Comparison of ENCODE assay signal across 1 cellular context in genomic region chr2:218806346-218806978, GRCh38.
TF ChIP-seq lines count a peak whose summit lies in the region.

No MANE protein-coding gene starts in this region.

TF ChIP-seq in HepG2, 621 proteins besides CTCF, POLR2A, EP300 and RAD21 (continued from another document and continues in another):
- TF ChIP-seq ZBTB10 (CRISPR knock-in tag; IDR thresholded peaks at IDR 0.05; ENCODE audit: borderline replicate concordance) = peak; percentile 67; the same call in 1 of the 2 replicates
- TF ChIP-seq ZBTB37 (CRISPR knock-in tag; IDR thresholded peaks at IDR 0.05) = no peak
- TF ChIP-seq ZNF784 (CRISPR knock-in tag; IDR thresholded peaks at IDR 0.05; ENCODE audit: borderline replicate concordance) = peak; percentile 69; the same call in 1 of the 2 replicates
- TF ChIP-seq ZBTB2 (CRISPR knock-in tag; IDR thresholded peaks at IDR 0.05; ENCODE audit: low read depth) = no peak
- peak; percentile 86 for TF ChIP-seq FOXA3 (CRISPR knock-in tag; IDR thresholded peaks at IDR 0.05)
- TF ChIP-seq JDP2 (CRISPR knock-in tag; IDR thresholded peaks at IDR 0.05; ENCODE audit: borderline replicate concordance) = no peak
- TF ChIP-seq ZNF264 (CRISPR knock-in tag; IDR thresholded peaks at IDR 0.05) = peak; percentile 83; the same call in 1 of the 2 replicates
- no peak for TF ChIP-seq ZNF567 (CRISPR knock-in tag; IDR thresholded peaks at IDR 0.05; ENCODE audit: borderline replicate concordance)
- TF ChIP-seq ZNF12 (CRISPR knock-in tag; IDR thresholded peaks at IDR 0.05) = peak; percentile 86
- no peak for TF ChIP-seq PCBP1 (IDR thresholded peaks at IDR 0.05; ENCODE audit: borderline replicate concordance, low read depth, low read length)
- TF ChIP-seq ZFYVE20 (CRISPR knock-in tag; IDR thresholded peaks at IDR 0.05; ENCODE audit: borderline replicate concordance, low read depth) = no peak
- TF ChIP-seq SIX4 (CRISPR knock-in tag; IDR thresholded peaks at IDR 0.05) = peak; percentile 80
- TF ChIP-seq ZNF790 (CRISPR knock-in tag; IDR thresholded peaks at IDR 0.05; ENCODE audit: borderline replicate concordance) = no peak
- TF ChIP-seq SMAD9 (CRISPR knock-in tag; IDR thresholded peaks at IDR 0.05) = no peak
- no peak for TF ChIP-seq ZUFSP (CRISPR knock-in tag; IDR thresholded peaks at IDR 0.05; ENCODE audit: borderline replicate concordance)
- peak; percentile 37; the same call in 1 of the 2 replicates for TF ChIP-seq ZNF652 (CRISPR knock-in tag; IDR thresholded peaks at IDR 0.05; ENCODE audit: borderline replicate concordance, low read depth)
- no peak for TF ChIP-seq ZFP91 (CRISPR knock-in tag; IDR thresholded peaks at IDR 0.05; ENCODE audit: borderline replicate concordance)
- TF ChIP-seq SOX6 (IDR thresholded peaks at IDR 0.05) = no peak
- peak; percentile 84 for TF ChIP-seq SOX6 (CRISPR knock-in tag; IDR thresholded peaks at IDR 0.05)
- TF ChIP-seq DDIT3 (CRISPR knock-in tag; IDR thresholded peaks at IDR 0.05) = no peak
- no peak for TF ChIP-seq MLLT10 (CRISPR knock-in tag; IDR thresholded peaks at IDR 0.05)
- TF ChIP-seq TOPORS (CRISPR knock-in tag; IDR thresholded peaks at IDR 0.05) = no peak
- TF ChIP-seq MNT (IDR thresholded peaks at IDR 0.05) = no peak
- no peak for TF ChIP-seq U2AF2 (IDR thresholded peaks at IDR 0.05; ENCODE audit: low read depth, low read length)
- TF ChIP-seq MTA3 (CRISPR knock-in tag; IDR thresholded peaks at IDR 0.05) = no peak
- TF ChIP-seq RBFOX2 (IDR thresholded peaks at IDR 0.05; ENCODE audit: low read depth, low read length) = no peak
- peak; percentile 66; the same call in 1 of the 2 replicates for TF ChIP-seq SP140L (CRISPR knock-in tag; IDR thresholded peaks at IDR 0.05; ENCODE audit: borderline replicate concordance)
- TF ChIP-seq ZFX (CRISPR knock-in tag; IDR thresholded peaks at IDR 0.05; ENCODE audit: low read depth) = peak; percentile 67
- no peak for TF ChIP-seq NFAT5 (CRISPR knock-in tag; IDR thresholded peaks at IDR 0.05)
- peak; percentile 3 for TF ChIP-seq ZFP36 (IDR thresholded peaks at IDR 0.05; ENCODE audit: borderline replicate concordance, low read depth, low read length, partially characterized antibody)
- TF ChIP-seq RBM39 (IDR thresholded peaks at IDR 0.05; ENCODE audit: low read depth, low read length, poor library complexity, severe bottlenecking) = no peak
- no peak for TF ChIP-seq MYNN (CRISPR knock-in tag; IDR thresholded peaks at IDR 0.05; ENCODE audit: low read depth)
- no peak for TF ChIP-seq ZNF460 (CRISPR knock-in tag; IDR thresholded peaks at IDR 0.05; ENCODE audit: borderline replicate concordance)
- TF ChIP-seq ZNF18 (CRISPR knock-in tag; IDR thresholded peaks at IDR 0.05; ENCODE audit: insufficient replicate concordance) = no peak
- no peak for TF ChIP-seq SMAD1 (CRISPR knock-in tag; IDR thresholded peaks at IDR 0.05; ENCODE audit: borderline replicate concordance, low read depth)
- TF ChIP-seq HMG20A (CRISPR knock-in tag; IDR thresholded peaks at IDR 0.05; ENCODE audit: borderline replicate concordance) = peak; percentile 76; the same call in 1 of the 2 replicates
- no peak for TF ChIP-seq GZF1 (CRISPR knock-in tag; IDR thresholded peaks at IDR 0.05)
- TF ChIP-seq ZNF800 (CRISPR knock-in tag; IDR thresholded peaks at IDR 0.05) = no peak
- no peak for TF ChIP-seq TEAD2 (CRISPR knock-in tag; IDR thresholded peaks at IDR 0.05)
